In genomic region chr3:161305095-161305991, GRCh38 we compare ENCODE assay signal across 8 cellular contexts.
A peak's percentile ranks its signal among the peaks of the same experiment; 100 is the strongest.
DNase-seq lines count a peak whose midpoint lies in the region; ATAC-seq and TF ChIP-seq lines count a peak whose summit lies in the region.

No MANE protein-coding gene starts in this region.

- POLR2A ChIA-PET in RWPE1 (lab: Yijun Ruan, JAX; ENCODE audit: low non-redundant PET): no interaction called here

- H3K4me1 ChIP-seq in BE2C: no peaks in the 10 kb centered on the region

- no peaks in the 10 kb centered on the region for H3K27me3 ChIP-seq in BE2C

- no peaks in the 10 kb centered on the region; the same call in 1 of the 2 replicates for H3K9me3 ChIP-seq in BE2C

- H3K27ac ChIP-seq in RWPE1: no peak overlapping the region

- CTCF ChIA-PET in RWPE1 (lab: Yijun Ruan, JAX): interaction anchor here (0.6 to 1.4 kb wide), 4 partner anchors 13 to 1501 kb away, joined by 3 to 4 read pairs (median 3); no protein-coding TSS in a partner anchor

- DNase-seq in BE2C (no peak), RWPE1 (ENCODE audit: low spot score) (peak; percentile 34), hepatic stellate cell (ENCODE audit: low spot score) (peak; percentile 17), nucleus accumbens (lab: John Stamatoyannopoulos, UW) (no peak), UCSD-AML1 (lab: John Stamatoyannopoulos, UW; ENCODE audit: unreplicated experiment) (no peak)
- DNase-seq in effector CD8-positive, alpha-beta T cell (lab: John Stamatoyannopoulos, UW): no peak

- no peak overlapping the region for H3K4me3 ChIP-seq in BE2C (ENCODE audit: low read depth, low read length)

- TF ChIP-seq CTCF in BE2C (IDR thresholded peaks at IDR 0.05; ENCODE audit: low read depth, low read length): peak; percentile 79
- TF ChIP-seq CTCF in RWPE1 (conservative IDR thresholded peaks at IDR 0.05; ENCODE audit: low read depth): peak; percentile 67

- no peaks in the 10 kb centered on the region for H3K36me3 ChIP-seq in BE2C

- ATAC-seq in GM19351 (IDR thresholded peaks at IDR 0.05; ENCODE audit: unreplicated experiment) (peak; percentile 56), GM21737 (IDR thresholded peaks at IDR 0.05; ENCODE audit: unreplicated experiment) (no peak)

Comparison
In these comparisons a context has a peak if more than half of its experiments do, and no peak if none do; other contexts are left out.
1. DNase-seq: peak in RWPE1 (single experiment) and hepatic stellate cell (single experiment); none in BE2C (single experiment), effector CD8-positive, alpha-beta T cell (single experiment), nucleus accumbens (0 of 56) and UCSD-AML1 (single experiment).